ENCODE assay signal across 8 cellular contexts in genomic region chr17:21043296-21044232, GRCh38. TPM values are rescaled to one million over a fixed set of nuclear protein-coding genes. Genes with fewer than 3 reads are reported as not detected.
DNase-seq lines count a peak whose midpoint lies in the region; ATAC-seq and TF ChIP-seq lines count a peak whose summit lies in the region.

No MANE protein-coding gene starts in this region.

- TF ChIP-seq CTCF in Loucy (conservative IDR thresholded peaks at IDR 0.05; ENCODE audit: low read length): peak; percentile 78

- no peaks in the 10 kb centered on the region for H3K9me3 ChIP-seq in Loucy (ENCODE audit: insufficient read depth, low read depth, low read length)

- peaks cover 42% of the 10 kb centered on the region for H3K79me2 ChIP-seq in Loucy (ENCODE audit: insufficient read depth, low read length)

- in situ Hi-C loops in G401 (cut with HindIII; ENCODE audit: low sequenced_read_pairs): no loop called here

- no peaks in the 10 kb centered on the region for H3K36me3 ChIP-seq in Loucy (ENCODE audit: insufficient read depth, low read length)

- no peaks in the 10 kb centered on the region for H3K9me2 ChIP-seq in Loucy (replicated peaks; ENCODE audit: low read depth, low read length)

- H2AFZ ChIP-seq in Loucy (ENCODE audit: low read length): peak overlapping the region; percentile 90

- no peaks in the 10 kb centered on the region; the same call in 1 of the 2 replicates for H3F3A ChIP-seq in Loucy (ENCODE audit: low read depth)

- intact Hi-C loops in Right ventricle myocardium superior (cut with DNase I) (loop anchor here (10.0 kb wide), 1 partner anchor 241 kb away; the partner anchor contains the start of gene MAP2K3), posterior cingulate gyrus (cut with DNase I) (loop anchor here (5.0 to 10.0 kb wide), 4 partner anchors 34 to 239 kb away; partner anchors contain the start of genes MAP2K3 and TMEM11)

- peak; percentile 99 for DNase-seq in G401 (ENCODE audit: low spot score)
- DNase-seq in GOT3 (lab: John Stamatoyannopoulos, UW): peak; percentile 92
- DNase-seq in SIG-M5 (lab: John Stamatoyannopoulos, UW): peak; percentile 88
- peak; percentile 97 for DNase-seq in activated naive CD4-positive, alpha-beta T cell treated with anti-CD3 and anti-CD28 coated beads, Interleukin-2, amount 50 U/mL, for 16 hours
- peak; percentile 99 for DNase-seq in Right ventricle myocardium superior
- peak; percentile 94 to 100 (median 98) for DNase-seq in posterior cingulate gyrus
- peak; percentile 98 for DNase-seq in ureter (ENCODE audit: low spot score)

- H3K9ac ChIP-seq in Loucy (ENCODE audit: low read depth, low read length, poor library complexity, severe bottlenecking): peak overlapping the region; percentile 82

- H3K4me1 ChIP-seq in Loucy (ENCODE audit: insufficient read depth, low read length, poor library complexity, severe bottlenecking): peaks cover 23% of the 10 kb centered on the region

- no peaks in the 10 kb centered on the region for H3K27me3 ChIP-seq in Loucy (ENCODE audit: insufficient read depth, low read length, poor library complexity, severe bottlenecking)

- ATAC-seq in Right ventricle myocardium superior (ENCODE audit: poor library complexity): peak; percentile 92

- H4K20me1 ChIP-seq in Loucy (ENCODE audit: insufficient read depth, low read length, poor library complexity, severe bottlenecking): peaks cover 36% of the 10 kb centered on the region

- peak overlapping the region; percentile 90 for H3K4me2 ChIP-seq in Loucy (ENCODE audit: low read depth, low read length, poor library complexity, severe bottlenecking)

- H3K4me3 ChIP-seq in Loucy (ENCODE audit: low read length, poor library complexity, severe bottlenecking): peak overlapping the region; percentile 75

RNA-seq across cellular contexts. Expression of gene USP22, which starts 0.8 kb away (rescaled TPM):
- total RNA-seq in G401 (2014; rRNA removed; shearing (Covaris generic)): 250 and 300 TPM in 2 replicates
- 139 TPM for total RNA-seq in Right ventricle myocardium superior
- total RNA-seq in ureter: 245 TPM

Comparison
In these comparisons a context has a peak if more than half of its experiments do, and no peak if none do; other contexts are left out.
1. Peak in every context shown above with its lines: DNase-seq, ATAC-seq and H3K4me3 ChIP-seq.